26 cellular contexts compared by ENCODE assay signal in genomic region chr7:75955293-75955938, GRCh38. TPM values are rescaled to one million over a fixed set of nuclear protein-coding genes. Genes with fewer than 3 reads are reported as not detected.
A peak's percentile ranks its signal among the peaks of the same experiment; 100 is the strongest.
DNase-seq lines count a peak whose midpoint lies in the region; ATAC-seq and TF ChIP-seq lines count a peak whose summit lies in the region.
"Had no signal": no experiment of that assay in that cellular context is flagged by ENCODE, and none has a peak within 500 bp of the region (broad histone marks: within the 10 kb centered on the region; RNA-seq: fewer than 3 reads in every experiment).

No MANE protein-coding gene starts in this region.

- in situ Hi-C loops in brain microvascular endothelial cell (cut with HindIII; ENCODE audit: low pct_ligation_motif_present, low sequenced_read_pairs), result no loop called here

- no peak overlapping the region for H3K4me3 Mint-ChIP-seq in type B pancreatic cell
- no peak overlapping the region for H3K4me3 Mint-ChIP-seq in activated CD8-positive, alpha-beta T cell treated with anti-CD3 and anti-CD28 coated beads for 36 hours
- H3K4me3 Mint-ChIP-seq: activated CD4-positive, alpha-beta T cell treated with anti-CD3 and anti-CD28 coated beads, Interleukin-2, amount 10 ng/mL, durations not matched to agents 24 days and 14 days; activated naive CD4-positive, alpha-beta T cell treated with anti-CD3 and anti-CD28 coated beads for 36 hours; activated T-cell treated with anti-CD3 and anti-CD28 coated beads, Interleukin-2, amount 50 U/mL, for 4 hours; CD14-positive monocyte; effector memory CD8-positive, alpha-beta T cell; stimulated activated naive CD8-positive, alpha-beta T cell treated with anti-CD3 and anti-CD28 coated beads, Interleukin-15, Interleukin-2, amounts not matched to agents 100 ng/mL and 50 ng/mL, for 24 hours; T-helper 17 cell had no signal

- H3K27me3 Mint-ChIP-seq in type B pancreatic cell, result no peaks in the 10 kb centered on the region
- H3K27me3 Mint-ChIP-seq in activated CD8-positive, alpha-beta T cell treated with anti-CD3 and anti-CD28 coated beads for 36 hours, result no peaks in the 10 kb centered on the region
- H3K27me3 Mint-ChIP-seq: activated CD4-positive, alpha-beta T cell treated with anti-CD3 and anti-CD28 coated beads, Interleukin-2, amount 10 ng/mL, durations not matched to agents 24 days and 14 days; effector memory CD8-positive, alpha-beta T cell; stimulated activated naive CD8-positive, alpha-beta T cell treated with anti-CD3 and anti-CD28 coated beads, Interleukin-15, Interleukin-2, amounts not matched to agents 100 ng/mL and 50 ng/mL, for 24 hours; T-helper 17 cell had no signal

- peak overlapping the region in 1 of 2 experiments; percentile 2 for H3K14ac ChIP-seq in mesenchymal stem cell (ENCODE audit: low read length in 2 of 2)

- peak overlapping the region; percentile 36 for H3K27ac ChIP-seq in brain microvascular endothelial cell
- H3K27ac ChIP-seq in mesenchymal stem cell (ENCODE audit: low read length, poor library complexity, severe bottlenecking), result no peak overlapping the region
- H3K27ac ChIP-seq: esophagus muscularis mucosa, foreskin keratinocyte had no signal

- no peak overlapping the region for H2BK120ac ChIP-seq in mesenchymal stem cell (ENCODE audit: low read depth, low read length)

- H3K4me1 Mint-ChIP-seq in type B pancreatic cell (ENCODE audit: unreplicated experiment), result peaks cover 12% of the 10 kb centered on the region
- H3K4me1 Mint-ChIP-seq in activated CD8-positive, alpha-beta T cell treated with anti-CD3 and anti-CD28 coated beads for 36 hours (ENCODE audit: low read depth), result no peaks in the 10 kb centered on the region
- H3K4me1 Mint-ChIP-seq: activated CD4-positive, alpha-beta T cell treated with anti-CD3 and anti-CD28 coated beads, Interleukin-2, amount 10 ng/mL, durations not matched to agents 24 days and 14 days; T-helper 17 cell had no signal

- H2BK15ac ChIP-seq in mesenchymal stem cell (ENCODE audit: low read depth, poor library complexity, severe bottlenecking), result peak overlapping the region; percentile 60

- no peak overlapping the region for H3K9ac ChIP-seq in mesenchymal stem cell (ENCODE audit: low read length)
- H3K9ac ChIP-seq: SK-N-SH had no signal

- H3K4me3 ChIP-seq in brain microvascular endothelial cell (ENCODE audit: low read depth, low read length) (no peak overlapping the region), mesenchymal stem cell (ENCODE audit: insufficient read depth in 1 of 2, low read depth in 1 of 2, low read length in 2 of 2) (no peak overlapping the region)
- H3K4me3 ChIP-seq: esophagus muscularis mucosa, heart right ventricle, MG63 had no signal

- peaks cover 17% of the 10 kb centered on the region for H3K79me1 ChIP-seq in mesenchymal stem cell (replicated peaks; ENCODE audit: low read length, poor library complexity, severe bottlenecking)

- TF ChIP-seq EP300 in Ishikawa (IDR thresholded peaks at IDR 0.05; ENCODE audit: borderline replicate concordance), result peak; percentile 64

- no peak overlapping the region for H2AFZ ChIP-seq in mesenchymal stem cell (ENCODE audit: low read depth, low read length)

- no peak overlapping the region for H2BK5ac ChIP-seq in mesenchymal stem cell (ENCODE audit: low read depth, low read length, poor library complexity, severe bottlenecking)

- no peak for TF ChIP-seq CTCF in brain microvascular endothelial cell (IDR thresholded peaks at IDR 0.05; ENCODE audit: low read depth, low read length, missing control alignments)
- no peak for TF ChIP-seq CTCF in type B pancreatic cell (conservative IDR thresholded peaks at IDR 0.05)
- TF ChIP-seq CTCF in activated CD8-positive, alpha-beta T cell treated with anti-CD3 and anti-CD28 coated beads for 36 hours (IDR thresholded peaks at IDR 0.05), result no peak

- TF ChIP-seq RAD21 in Ishikawa (IDR thresholded peaks at IDR 0.05; ENCODE audit: low read depth), result no peak

- WGBS in mesenchymal stem cell, result 92% methylated on average over 13 of the region's 13 CpGs

- H3K9me3 ChIP-seq in mesenchymal stem cell (ENCODE audit: control insufficient read depth, low read length), result no peaks in the 10 kb centered on the region
- H3K9me3 ChIP-seq: esophagus muscularis mucosa, heart right ventricle, MG63, SK-N-SH had no signal

- H3K36me3 ChIP-seq in brain microvascular endothelial cell (replicated peaks), result peaks cover 3% of the 10 kb centered on the region
- H3K36me3 ChIP-seq in mesenchymal stem cell (ENCODE audit: control insufficient read depth in 1 of 2, insufficient read depth in 2 of 2, low read depth in 1 of 2, low read length in 2 of 2), result peaks cover 25 to 56% of the 10 kb centered on the region in 2 experiments
- H3K36me3 ChIP-seq: MG63 had no signal

- ATAC-seq in activated CD8-positive, alpha-beta T cell treated with anti-CD3 and anti-CD28 coated beads for 36 hours, result no peak
- ATAC-seq: activated T-cell treated with anti-CD3 and anti-CD28 coated beads, Interleukin-2, amount 50 U/mL, for 4 hours; effector memory CD8-positive, alpha-beta T cell; foreskin keratinocyte; heart right ventricle; T-helper 17 cell had no signal

- no peak overlapping the region for H3K23ac ChIP-seq in mesenchymal stem cell (ENCODE audit: low read length in 2 of 2)

- peaks cover 27% of the 10 kb centered on the region for H3K4me1 ChIP-seq in mesenchymal stem cell (ENCODE audit: control insufficient read depth, insufficient read depth, low read depth, low read length)
- H3K4me1 ChIP-seq: foreskin keratinocyte had no signal

- POLR2A ChIA-PET in activated CD8-positive, alpha-beta T cell treated with anti-CD3 and anti-CD28 coated beads for 36 hours (lab: Charles Lee), result no interaction called here

- H3K36me3 Mint-ChIP-seq in type B pancreatic cell, result peaks cover 20% of the 10 kb centered on the region
- H3K36me3 Mint-ChIP-seq in activated CD8-positive, alpha-beta T cell treated with anti-CD3 and anti-CD28 coated beads for 36 hours (ENCODE audit: low read depth), result peaks cover 9% of the 10 kb centered on the region

- H3K4ac ChIP-seq in mesenchymal stem cell (ENCODE audit: low read depth in 1 of 2, low read length in 2 of 2), result no peak overlapping the region

- no peak overlapping the region for H2BK12ac ChIP-seq in mesenchymal stem cell (ENCODE audit: low read length in 2 of 2)

- H4K8ac ChIP-seq in mesenchymal stem cell (ENCODE audit: low read length), result no peak overlapping the region

- H3K27ac Mint-ChIP-seq in type B pancreatic cell, result peak overlapping the region; percentile 99
- no peak overlapping the region for H3K27ac Mint-ChIP-seq in activated CD8-positive, alpha-beta T cell treated with anti-CD3 and anti-CD28 coated beads for 36 hours
- H3K27ac Mint-ChIP-seq: activated CD4-positive, alpha-beta T cell treated with anti-CD3 and anti-CD28 coated beads, Interleukin-2, amount 10 ng/mL, durations not matched to agents 24 days and 14 days; activated naive CD4-positive, alpha-beta T cell treated with anti-CD3 and anti-CD28 coated beads for 36 hours; effector memory CD8-positive, alpha-beta T cell; stimulated activated naive CD8-positive, alpha-beta T cell treated with anti-CD3 and anti-CD28 coated beads, Interleukin-15, Interleukin-2, amounts not matched to agents 100 ng/mL and 50 ng/mL, for 24 hours; T-helper 17 cell had no signal

- H3K4me2 ChIP-seq in mesenchymal stem cell (ENCODE audit: low read length, poor library complexity, severe bottlenecking), result no peak overlapping the region
- H3K4me2 ChIP-seq: SK-N-SH had no signal

- DNase-seq in brain microvascular endothelial cell (no peak), mesenchymal stem cell (no peak), type B pancreatic cell (ENCODE audit: extremely low spot score, unreplicated experiment) (no peak), HuH-7.5 (ENCODE audit: low spot score) (no peak), NCI-H748 (lab: John Stamatoyannopoulos, UW; ENCODE audit: unreplicated experiment) (no peak)
- no peak for DNase-seq in activated CD8-positive, alpha-beta T cell treated with anti-CD3 and anti-CD28 coated beads for 36 hours
- DNase-seq: activated CD4-positive, alpha-beta T cell treated with anti-CD3 and anti-CD28 coated beads, Interleukin-2, amount 10 ng/mL, durations not matched to agents 24 days and 14 days; activated naive CD4-positive, alpha-beta T cell treated with anti-CD3 and anti-CD28 coated beads for 36 hours; activated T-cell treated with anti-CD3 and anti-CD28 coated beads, Interleukin-2, amount 50 U/mL, for 4 hours; cortex of kidney; DND-41; effector memory CD8-positive, alpha-beta T cell; HCEC 1CT; heart right ventricle; KBM-7; MG63; NCI-H2081 treated with DMSO at 0.1 percent for 48 hours; NCI-H345; NCI-H774; SK-N-SH; T-helper 17 cell had no signal

- H3K18ac ChIP-seq in mesenchymal stem cell (ENCODE audit: low read depth in 1 of 2, low read length in 2 of 2), result no peak overlapping the region

- no peaks in the 10 kb centered on the region for H3K9me3 Mint-ChIP-seq in type B pancreatic cell
- H3K9me3 Mint-ChIP-seq in activated CD8-positive, alpha-beta T cell treated with anti-CD3 and anti-CD28 coated beads for 36 hours, result no peaks in the 10 kb centered on the region
- H3K9me3 Mint-ChIP-seq: activated CD4-positive, alpha-beta T cell treated with anti-CD3 and anti-CD28 coated beads, Interleukin-2, amount 10 ng/mL, durations not matched to agents 24 days and 14 days; activated naive CD4-positive, alpha-beta T cell treated with anti-CD3 and anti-CD28 coated beads for 36 hours; activated T-cell treated with anti-CD3 and anti-CD28 coated beads, Interleukin-2, amount 50 U/mL, for 4 hours; effector memory CD8-positive, alpha-beta T cell; stimulated activated naive CD8-positive, alpha-beta T cell treated with anti-CD3 and anti-CD28 coated beads, Interleukin-15, Interleukin-2, amounts not matched to agents 100 ng/mL and 50 ng/mL, for 24 hours had no signal

- peak overlapping the region; percentile 53 for H4K91ac ChIP-seq in mesenchymal stem cell (ENCODE audit: low read length)

- H3K27me3 ChIP-seq in brain microvascular endothelial cell (replicated peaks) (no peaks in the 10 kb centered on the region), mesenchymal stem cell (ENCODE audit: control insufficient read depth in 1 of 2, insufficient read depth in 1 of 2, low read length in 2 of 2) (no peaks in the 10 kb centered on the region)
- H3K27me3 ChIP-seq: esophagus muscularis mucosa, foreskin keratinocyte, heart right ventricle, MG63 had no signal

- CTCF ChIA-PET in activated CD8-positive, alpha-beta T cell treated with anti-CD3 and anti-CD28 coated beads for 36 hours (lab: Charles Lee), result no interaction called here

- H2AK5ac ChIP-seq in mesenchymal stem cell (ENCODE audit: low read length, severe bottlenecking), result peak overlapping the region; percentile 86

- intact Hi-C loops in activated CD8-positive, alpha-beta T cell treated with anti-CD3 and anti-CD28 coated beads for 36 hours (cut with micrococcal nuclease), result no loop called here

RNA-seq across cellular contexts. Expression of gene TMEM120A, which starts 39.0 kb away (rescaled TPM):
- polyA plus RNA-seq in mesenchymal stem cell (2013, experiment 1 of 2), result 54.5 TPM
- polyA plus RNA-seq in mesenchymal stem cell (2013, experiment 2 of 2), result 54.2 TPM
- total RNA-seq in type B pancreatic cell (ENCODE audit: low replicate concordance), result 22.5 and 37.1 TPM in 2 replicates
- total RNA-seq in activated CD8-positive, alpha-beta T cell treated with anti-CD3 and anti-CD28 coated beads for 36 hours, result 10 to 100 TPM; 12.2 to 12.4 TPM

RNA-seq across cellular contexts. Expression of gene POR, which starts 40.5 kb away (rescaled TPM):
- 76.9 TPM for polyA plus RNA-seq in mesenchymal stem cell (2013, experiment 1 of 2)
- polyA plus RNA-seq in mesenchymal stem cell (2013, experiment 2 of 2), result 80.1 TPM
- total RNA-seq in type B pancreatic cell (ENCODE audit: low replicate concordance), result 122 and 153 TPM in 2 replicates
- total RNA-seq in activated CD8-positive, alpha-beta T cell treated with anti-CD3 and anti-CD28 coated beads for 36 hours, result 10 to 100 TPM; 22.8 to 25.2 TPM
